ENCODE assay signal across 1 cellular context in the genomic region with DNA sequence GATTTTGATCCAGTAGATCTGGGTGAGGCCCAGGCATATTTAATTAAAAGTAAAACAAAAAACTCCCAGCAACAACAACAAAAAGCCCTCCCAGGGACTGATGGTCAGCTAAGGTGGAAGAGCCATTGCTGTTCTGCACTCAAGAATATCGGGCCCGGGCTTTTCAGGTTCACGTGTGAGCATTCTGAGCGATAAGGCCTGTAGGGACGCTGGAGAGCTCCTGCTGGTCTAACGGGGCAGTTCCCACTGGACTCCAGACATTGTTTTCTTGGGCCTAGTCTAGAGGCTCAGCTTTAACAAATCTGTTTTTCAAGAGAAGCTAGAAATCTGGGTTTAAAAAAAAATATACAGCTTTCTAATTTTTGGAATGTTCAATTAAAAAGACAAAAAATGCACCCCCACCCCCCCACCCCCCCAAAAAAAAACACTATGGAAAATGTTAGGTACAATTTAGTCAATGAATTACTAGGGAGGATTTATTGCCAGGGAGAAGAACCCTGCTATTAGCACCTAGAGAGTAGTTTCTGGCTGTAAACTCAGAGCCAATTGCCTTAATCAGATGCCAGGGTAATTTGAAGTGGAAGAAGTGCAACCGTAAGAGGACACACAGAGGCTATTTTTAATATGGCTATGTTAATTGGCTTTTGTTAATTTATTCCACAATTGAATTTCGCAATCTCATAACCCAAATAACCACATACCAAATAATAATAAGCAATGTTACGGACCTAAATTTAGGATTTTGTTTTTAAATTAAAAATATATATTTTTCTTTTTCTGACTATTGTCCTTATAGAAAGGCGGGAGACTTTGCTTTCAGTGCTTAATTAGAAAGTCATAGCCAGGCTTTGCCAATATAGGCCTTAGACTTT.
TF ChIP-seq lines count a peak whose summit lies in the region.

No MANE protein-coding gene starts in this region.

TF ChIP-seq in A549, 52 proteins besides CTCF, POLR2A, EP300 and RAD21 (continued from another document):
- TF ChIP-seq CEBPB (IDR thresholded peaks at IDR 0.05) (0 out of 4 replicates have a peak, but pooled peaks have one; percentile 10 to 11), POLR2AphosphoS2 (conservative IDR thresholded peaks at IDR 0.05; ENCODE audit: low read length) (no peak)
